In the genomic region with DNA sequence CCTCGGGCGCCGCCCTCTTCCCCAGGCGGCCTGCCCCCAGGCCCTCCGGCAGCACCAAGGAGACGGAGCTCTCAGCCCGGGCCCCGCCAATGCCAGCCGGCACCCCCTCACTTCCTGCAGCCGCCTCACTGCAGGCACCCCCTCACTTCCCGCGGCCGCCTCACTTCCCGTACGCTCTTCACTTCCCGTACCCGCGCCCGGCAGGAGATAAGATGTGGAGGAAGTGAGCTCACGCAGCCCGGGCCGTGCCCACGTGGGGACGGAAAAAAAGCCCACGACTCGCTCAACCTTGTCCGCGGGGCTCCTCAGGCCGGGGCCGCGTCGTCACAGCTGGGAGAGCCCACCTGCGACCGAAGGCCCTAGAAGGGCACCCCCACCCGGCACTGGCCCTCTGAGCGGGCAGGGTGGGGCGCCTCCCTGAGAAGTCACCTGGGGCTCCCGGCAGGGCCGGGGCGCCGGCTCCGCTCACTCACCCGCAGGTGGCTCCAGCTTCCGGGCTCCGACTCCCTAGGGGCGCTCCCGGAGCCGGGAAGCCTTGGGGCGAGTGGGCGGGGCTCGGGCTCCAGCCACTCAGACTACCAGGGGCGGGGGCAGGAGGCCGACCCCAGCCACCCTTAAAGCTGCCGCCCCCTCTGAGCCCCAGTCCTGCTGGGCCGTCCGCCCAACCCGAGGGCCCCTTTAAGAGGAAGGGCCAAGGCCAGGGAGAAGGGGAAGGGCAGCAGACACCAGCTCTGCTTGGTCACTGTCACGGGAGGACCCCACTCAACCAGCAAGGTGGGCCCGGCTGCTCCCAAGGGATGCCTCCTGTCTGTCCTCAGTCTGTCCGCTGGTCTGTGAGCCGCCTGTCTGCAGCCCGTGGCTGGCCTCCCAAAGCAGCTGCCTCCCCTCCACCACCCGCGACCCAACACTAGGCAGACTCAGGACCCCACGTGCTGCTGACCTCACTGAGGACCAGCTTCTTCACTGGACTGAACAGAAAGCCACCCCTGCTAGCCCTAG, we compare ENCODE assay signal across 8 cellular contexts. TPM values are rescaled to one million over a fixed set of nuclear protein-coding genes. Genes with fewer than 3 reads are reported as not detected.
DNase-seq lines count a peak whose midpoint lies in the region; ATAC-seq and TF ChIP-seq lines count a peak whose summit lies in the region.

No MANE protein-coding gene starts in this region.

- H3K4me1 ChIP-seq in left lung: peaks cover 29 to 89% of the 10 kb centered on the region in 2 donors

- H3K36me3 Mint-ChIP-seq in activated CD4-positive, alpha-beta T cell treated with anti-CD3 and anti-CD28 coated beads, Interleukin-2, amount 10 ng/mL, durations not matched to agents 7 days and 5 days (ENCODE audit: low read depth): peaks cover 2% of the 10 kb centered on the region

- H3K27ac ChIP-seq in coronary artery (peak overlapping the region; percentile 75 to 94), left lung (peak overlapping the region; percentile 89 to 94)

- H3K4me3 ChIP-seq in GM12875 (ENCODE audit: low read depth, low read length): peak overlapping the region; percentile 80
- peak overlapping the region; percentile 96 for H3K4me3 ChIP-seq in coronary artery
- H3K4me3 ChIP-seq in left lung: peak overlapping the region; percentile 46 to 78

- H3K9me3 Mint-ChIP-seq in activated CD4-positive, alpha-beta T cell treated with anti-CD3 and anti-CD28 coated beads, Interleukin-2, amount 10 ng/mL, durations not matched to agents 7 days and 5 days: no peaks in the 10 kb centered on the region

- H3K27me3 Mint-ChIP-seq in activated CD4-positive, alpha-beta T cell treated with anti-CD3 and anti-CD28 coated beads, Interleukin-2, amount 10 ng/mL, durations not matched to agents 7 days and 5 days: no peaks in the 10 kb centered on the region

- no peaks in the 10 kb centered on the region for H3K9me3 ChIP-seq in left lung

- no peaks in the 10 kb centered on the region for H3K27me3 ChIP-seq in left lung

- TF ChIP-seq CTCF in GM12875 (IDR thresholded peaks at IDR 0.05; ENCODE audit: borderline replicate concordance, insufficient read depth, low read depth, low read length) (no peak), coronary artery (IDR thresholded peaks at IDR 0.05) (no peak), left lung (IDR thresholded peaks at IDR 0.05) (no peak)

- peaks cover 0 to 37% of the 10 kb centered on the region in 2 donors for H3K36me3 ChIP-seq in left lung

- POLR2A ChIA-PET in activated CD4-positive, alpha-beta T cell treated with anti-CD3 and anti-CD28 coated beads, Interleukin-2, amount 10 ng/mL, durations not matched to agents 7 days and 5 days (lab: Charles Lee): interaction anchor here (0.6 to 1.5 kb wide), 5 partner anchors 8 to 851 kb away, joined by 3 to 4 read pairs (median 3); partner anchors contain the start of gene PATZ1

- intact Hi-C loops in left lung (cut with DNase I): loop anchor here in 1 of 2 donors (5.0 kb wide), 1 partner anchor 73 kb away; no protein-coding TSS in a partner anchor

- CTCF ChIA-PET in activated CD4-positive, alpha-beta T cell treated with anti-CD3 and anti-CD28 coated beads, Interleukin-2, amount 10 ng/mL, durations not matched to agents 7 days and 5 days (lab: Charles Lee): interaction anchor here (0.5 to 2.6 kb wide), 14 partner anchors 7 to 265 kb away, joined by 3 to 10 read pairs (median 3); no protein-coding TSS in a partner anchor

- ATAC-seq in HG02938 (IDR thresholded peaks at IDR 0.05; ENCODE audit: unreplicated experiment): peak; percentile 43
- peak; percentile 75 for ATAC-seq in left lung
- ATAC-seq in GM19351 (IDR thresholded peaks at IDR 0.05; ENCODE audit: unreplicated experiment): no peak

- H3K27ac Mint-ChIP-seq in activated CD4-positive, alpha-beta T cell treated with anti-CD3 and anti-CD28 coated beads, Interleukin-2, amount 10 ng/mL, durations not matched to agents 7 days and 5 days: peak overlapping the region; percentile 94

- DNase-seq in NCI-H526 (lab: John Stamatoyannopoulos, UW) (peak; percentile 37 to 89), coronary artery (ENCODE audit: low spot score) (peak; percentile 86), left lung (peak; percentile 87 to 96)
- DNase-seq in activated CD4-positive, alpha-beta T cell treated with anti-CD3 and anti-CD28 coated beads, Interleukin-2, amount 10 ng/mL, durations not matched to agents 7 days and 5 days: peak; percentile 91
- DNase-seq in stimulated activated CD4-positive, alpha-beta T cell treated with anti-CD3 and anti-CD28 coated beads, Interleukin-2, amount 100 ng/mL, for 4 hours (ENCODE audit: low read depth): peak; percentile 84

- H3K4me1 Mint-ChIP-seq in activated CD4-positive, alpha-beta T cell treated with anti-CD3 and anti-CD28 coated beads, Interleukin-2, amount 10 ng/mL, durations not matched to agents 7 days and 5 days: peaks cover 41% of the 10 kb centered on the region

- peak overlapping the region; percentile 83 for H3K4me3 Mint-ChIP-seq in activated CD4-positive, alpha-beta T cell treated with anti-CD3 and anti-CD28 coated beads, Interleukin-2, amount 10 ng/mL, durations not matched to agents 7 days and 5 days

RNA-seq across cellular contexts. Expression of gene PISD, which starts 31.4 kb away (rescaled TPM):
- 10 to 100 TPM; 19.4 to 19.6 TPM for total RNA-seq in activated CD4-positive, alpha-beta T cell treated with anti-CD3 and anti-CD28 coated beads, Interleukin-2, amount 10 ng/mL, durations not matched to agents 7 days and 5 days
- total RNA-seq in left lung: 10 to 100 TPM; 32.3 to 60.5 TPM
